In the genomic region with DNA sequence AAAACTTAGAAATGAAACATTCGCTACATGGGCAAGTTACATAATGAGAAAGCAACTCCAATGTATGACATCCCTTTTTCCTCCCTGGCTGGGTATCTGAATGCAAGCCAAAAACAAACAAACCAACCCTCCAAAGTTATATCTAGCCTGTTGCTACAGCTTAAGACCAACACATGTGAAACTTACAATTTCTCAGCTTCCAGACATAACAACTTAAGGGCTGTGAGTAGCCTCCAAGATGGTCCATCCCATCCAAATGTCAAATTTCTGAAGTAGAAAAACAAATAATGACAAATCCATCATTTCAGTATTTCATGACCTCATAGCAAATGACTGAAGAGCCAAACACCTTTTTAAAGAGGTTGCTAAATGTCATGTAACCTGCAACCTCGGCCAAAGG, we compare ENCODE assay signal across 15 cellular contexts. TPM values are rescaled to one million over a fixed set of nuclear protein-coding genes. Genes with fewer than 3 reads are reported as not detected.
DNase-seq lines count a peak whose midpoint lies in the region; ATAC-seq and TF ChIP-seq lines count a peak whose summit lies in the region.
"Had no signal": no experiment of that assay in that cellular context is flagged by ENCODE, and none has a peak within 500 bp of the region (broad histone marks: within the 10 kb centered on the region; RNA-seq: fewer than 3 reads in every experiment).

No MANE protein-coding gene starts in this region.

- H3K27ac Mint-ChIP-seq in CD4-positive, CD25-positive, alpha-beta regulatory T cell, result peak overlapping the region in 2 of 3 donors; percentile 36 to 56
- H3K27ac Mint-ChIP-seq: B cell had no signal

- CTCF ChIA-PET in HEK293 (lab: Yijun Ruan, JAX), result interaction anchor here (0.8 to 0.9 kb wide), 3 partner anchors 66 to 1348 kb away, joined by 3 read pairs; no protein-coding TSS in a partner anchor

- H3K27ac ChIP-seq in CD4-positive, CD25-positive, alpha-beta regulatory T cell (ENCODE audit: insufficient read depth, low read length, poor library complexity, severe bottlenecking), result no peak overlapping the region
- no peak overlapping the region for H3K27ac ChIP-seq in HEK293 (ENCODE audit: extremely low read depth, low read depth, low read length)
- H3K27ac ChIP-seq in left lung, result no peak overlapping the region
- H3K27ac ChIP-seq in thoracic aorta, result peak overlapping the region; percentile 25 to 38
- H3K27ac ChIP-seq: GM23248 had no signal

- TF ChIP-seq CTCF in HEK293 (tag by site-specific recombination; IDR thresholded peaks at IDR 0.05) (no peak), left lung (IDR thresholded peaks at IDR 0.05) (no peak), thoracic aorta (IDR thresholded peaks at IDR 0.05) (no peak)

- H3K4me3 Mint-ChIP-seq in CD4-positive, CD25-positive, alpha-beta regulatory T cell, result no peak overlapping the region
- H3K4me3 Mint-ChIP-seq: B cell; CD4-positive, alpha-beta memory T cell had no signal

- H3K27me3 ChIP-seq in CD4-positive, CD25-positive, alpha-beta regulatory T cell (ENCODE audit: control insufficient read depth, insufficient read depth, low read length), result no peaks in the 10 kb centered on the region
- H3K27me3 ChIP-seq in left lung (no peaks in the 10 kb centered on the region), thoracic aorta (replicated peaks; ENCODE audit: insufficient read depth) (no peaks in the 10 kb centered on the region)

- no peaks in the 10 kb centered on the region for H3K4me1 ChIP-seq in CD4-positive, CD25-positive, alpha-beta regulatory T cell (ENCODE audit: control insufficient read depth, insufficient read depth, low read length, poor library complexity, severe bottlenecking)
- no peaks in the 10 kb centered on the region for H3K4me1 ChIP-seq in HEK293 (ENCODE audit: control insufficient read depth, insufficient read depth, low read length)
- H3K4me1 ChIP-seq in left lung, result peaks cover 0 to 3% of the 10 kb centered on the region in 2 donors
- H3K4me1 ChIP-seq in thoracic aorta (ENCODE audit: control insufficient read depth in 1 of 2, low read depth in 2 of 2), result peaks cover 0 to 12% of the 10 kb centered on the region in 2 donors

- ATAC-seq in CD4-positive, CD25-positive, alpha-beta regulatory T cell (ENCODE audit: low read depth in 2 of 2), result no peak
- ATAC-seq in left lung, result peak; percentile 65
- no peak for ATAC-seq in thoracic aorta (ENCODE audit: insufficient number of reproducible peaks, low FRiP score, low read depth)
- no peak for ATAC-seq in HG03039 (IDR thresholded peaks at IDR 0.05; ENCODE audit: unreplicated experiment)
- no peak for ATAC-seq in GM18867 (IDR thresholded peaks at IDR 0.05; ENCODE audit: unreplicated experiment)

- intact Hi-C loops in left lung (cut with DNase I), result no loop called here
- intact Hi-C loops in cardiac septum (cut with DNase I), result no loop called here

- H3K9me3 Mint-ChIP-seq in CD4-positive, CD25-positive, alpha-beta regulatory T cell, result no peaks in the 10 kb centered on the region
- H3K9me3 Mint-ChIP-seq: CD4-positive, alpha-beta memory T cell had no signal

- peaks cover 60% of the 10 kb centered on the region for H3K36me3 Mint-ChIP-seq in CD4-positive, CD25-positive, alpha-beta regulatory T cell

- POLR2A ChIA-PET in HEK293 (lab: Yijun Ruan, JAX), result no interaction called here

- peaks cover 0 to 5% (median 1%) of the 10 kb centered on the region in 4 donors for H3K4me1 Mint-ChIP-seq in CD4-positive, CD25-positive, alpha-beta regulatory T cell
- H3K4me1 Mint-ChIP-seq: B cell had no signal

- H3K36me3 ChIP-seq in CD4-positive, CD25-positive, alpha-beta regulatory T cell (ENCODE audit: control insufficient read depth, insufficient read depth, low read length), result peaks cover 65% of the 10 kb centered on the region
- H3K36me3 ChIP-seq in HEK293 (ENCODE audit: control insufficient read depth in 2 of 2, insufficient read depth in 1 of 2, low read length in 2 of 2) (peaks cover 75 to 91% of the 10 kb centered on the region in 2 experiments), left lung (peaks cover 0 to 99% of the 10 kb centered on the region in 2 donors), thoracic aorta (peaks cover 43% of the 10 kb centered on the region)

- H3K9me3 ChIP-seq in CD4-positive, CD25-positive, alpha-beta regulatory T cell (ENCODE audit: control insufficient read depth in 2 of 2, low read length in 2 of 2), result no peaks in the 10 kb centered on the region
- H3K9me3 ChIP-seq in HEK293 (ENCODE audit: control insufficient read depth, insufficient read depth, low read depth, low read length), result no peaks in the 10 kb centered on the region
- no peaks in the 10 kb centered on the region for H3K9me3 ChIP-seq in left lung
- H3K9me3 ChIP-seq in thoracic aorta, result no peaks in the 10 kb centered on the region

- DNase-seq in CD4-positive, CD25-positive, alpha-beta regulatory T cell, result no peak
- DNase-seq in left lung, result no peak
- no peak for DNase-seq in thoracic aorta (ENCODE audit: low spot score)
- DNase-seq in cardiac septum (ENCODE audit: low spot score), result no peak
- DNase-seq: C1 segment of cervical spinal cord; CD4-positive, alpha-beta memory T cell; DND-41; GDM1; GM23248; H7; IMR-90 had no signal

- no peak overlapping the region for H3K4me3 ChIP-seq in CD4-positive, CD25-positive, alpha-beta regulatory T cell (ENCODE audit: low read depth, low read length)
- H3K4me3 ChIP-seq in HEK293 (ENCODE audit: low read depth, low read length), result no peak overlapping the region
- no peak overlapping the region for H3K4me3 ChIP-seq in left lung
- no peak overlapping the region for H3K4me3 ChIP-seq in thoracic aorta
- H3K4me3 ChIP-seq: GM23248 had no signal

- no peaks in the 10 kb centered on the region for H3K27me3 Mint-ChIP-seq in CD4-positive, CD25-positive, alpha-beta regulatory T cell
- H3K27me3 Mint-ChIP-seq: B cell; CD4-positive, alpha-beta memory T cell had no signal

TF ChIP-seq in HEK293, 187 proteins besides CTCF, POLR2A, EP300 and RAD21:
- TF ChIP-seq SCRT2 (tag by site-specific recombination; IDR thresholded peaks at IDR 0.05), result peak; percentile 65; the same call in 1 of the 2 replicates
- no peak for TF ChIP-seq SETDB1 (IDR thresholded peaks at IDR 0.05; ENCODE audit: insufficient read length, low read length)
TF ChIP-seq in HEK293: peak in this region for 1.

RNA-seq across cellular contexts. Expression of gene SETD4, which starts 19.9 kb away (rescaled TPM):
- 15.0 TPM for total RNA-seq in CD4-positive, CD25-positive, alpha-beta regulatory T cell
- polyA plus RNA-seq in CD4-positive, CD25-positive, alpha-beta regulatory T cell, result 10 to 100 TPM in 2 of 4 donors, 1 to 10 TPM in 2; 9.2 to 14.6 (median 9.9) TPM
- 10 to 100 TPM; 16.6 to 21.3 TPM for total RNA-seq in left lung
- 10 to 100 TPM; 14.1 to 18.3 TPM for total RNA-seq in thoracic aorta
- total RNA-seq in cardiac septum, result 10.6 TPM

RNA-seq across cellular contexts. Expression of gene CBR1, which starts 29.4 kb away (rescaled TPM):
- 9.8 TPM for total RNA-seq in CD4-positive, CD25-positive, alpha-beta regulatory T cell
- 10 to 100 TPM; 58.3 to 72.0 (median 62.1) TPM for polyA plus RNA-seq in CD4-positive, CD25-positive, alpha-beta regulatory T cell
- total RNA-seq in left lung, result 10 to 100 TPM; 64.1 to 83.4 TPM
- total RNA-seq in thoracic aorta, result 100 to 1,000 TPM; 174 to 186 TPM
- 24.1 TPM for total RNA-seq in cardiac septum

Comparison
In these comparisons a context has a peak if more than half of its experiments do, and no peak if none do; other contexts are left out.
1. H3K27ac ChIP-seq: peak in thoracic aorta (2 of 2); none in CD4-positive, CD25-positive, alpha-beta regulatory T cell (single experiment), HEK293 (single experiment) and left lung (0 of 2).